Comparison of ENCODE assay signal across 9 cellular contexts in the genomic region with DNA sequence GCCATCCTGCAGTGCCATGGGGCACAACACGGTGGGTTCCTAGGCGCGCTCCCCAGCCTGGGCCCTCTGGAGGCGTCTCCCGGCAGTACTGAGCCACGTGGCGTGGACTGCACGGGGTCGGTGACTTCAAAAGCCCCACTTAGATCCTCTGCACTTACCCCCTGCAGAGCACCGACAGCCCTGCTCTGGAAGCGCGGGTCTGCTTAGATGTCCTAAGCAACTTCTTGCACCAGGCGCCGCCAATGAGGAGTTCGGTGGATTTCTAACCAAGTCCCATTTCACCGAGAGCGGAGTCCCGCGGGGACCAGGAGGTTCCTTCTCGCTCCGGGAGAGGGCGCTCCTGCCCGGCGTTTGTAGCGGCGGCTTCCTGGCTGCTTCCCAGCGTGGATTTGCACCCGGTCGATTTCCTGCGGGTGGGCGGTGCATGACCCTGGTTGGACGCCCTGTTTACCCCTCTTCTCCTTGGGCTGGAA. TPM values are rescaled to one million over a fixed set of nuclear protein-coding genes. Genes with fewer than 3 reads are reported as not detected.
A peak's percentile ranks its signal among the peaks of the same experiment; 100 is the strongest.
DNase-seq lines count a peak whose midpoint lies in the region; ATAC-seq and TF ChIP-seq lines count a peak whose summit lies in the region.
"Had no signal": no experiment of that assay in that cellular context is flagged by ENCODE, and none has a peak within 500 bp of the region (broad histone marks: within the 10 kb centered on the region; RNA-seq: fewer than 3 reads in every experiment).

No MANE protein-coding gene starts in this region.

- no peak overlapping the region for H3K4me3 Mint-ChIP-seq in endothelial cell (ENCODE audit: unreplicated experiment)
- no peak overlapping the region for H3K4me3 Mint-ChIP-seq in nephron progenitor cell
- H3K4me3 Mint-ChIP-seq: stimulated activated memory B cell treated with anti-CD40 and anti-IgM and Interleukin-4, amounts not matched to agents 10 μg/mL and 1 μg/mL and 100 μg/mL, for 72 hours had no signal

- TF ChIP-seq EP300 in Ishikawa (IDR thresholded peaks at IDR 0.05; ENCODE audit: borderline replicate concordance) = no peak

- peak; percentile 32; the same call in 1 of the 2 replicates for TF ChIP-seq RAD21 in Ishikawa (IDR thresholded peaks at IDR 0.05; ENCODE audit: low read depth)

- peak; percentile 47 for DNase-seq in COLO668 (lab: John Stamatoyannopoulos, UW; ENCODE audit: unreplicated experiment)
- peak; percentile 56 for DNase-seq in endothelial cell (ENCODE audit: low spot score)
- no peak for DNase-seq in nephron progenitor cell

- H3K27me3 Mint-ChIP-seq in endothelial cell (ENCODE audit: unreplicated experiment) (peaks cover 5% of the 10 kb centered on the region), nephron progenitor cell (ENCODE audit: low read depth, poor library complexity) (peaks cover 31% of the 10 kb centered on the region)

- H3K27ac Mint-ChIP-seq in endothelial cell (ENCODE audit: unreplicated experiment) (no peak overlapping the region), nephron progenitor cell (no peak overlapping the region)
- H3K27ac Mint-ChIP-seq: stimulated activated memory B cell treated with anti-CD40 and anti-IgM and Interleukin-4, amounts not matched to agents 10 μg/mL and 1 μg/mL and 100 μg/mL, for 72 hours had no signal

- H3K36me3 Mint-ChIP-seq in endothelial cell (ENCODE audit: low read depth, unreplicated experiment) (no peaks in the 10 kb centered on the region), nephron progenitor cell (ENCODE audit: low read depth) (no peaks in the 10 kb centered on the region)
- H3K36me3 Mint-ChIP-seq: stimulated activated memory B cell treated with anti-CD40 and anti-IgM and Interleukin-4, amounts not matched to agents 10 μg/mL and 1 μg/mL and 100 μg/mL, for 72 hours had no signal

- TF ChIP-seq CTCF in endothelial cell (IDR thresholded peaks at IDR 0.05; ENCODE audit: unreplicated experiment) (no peak), nephron progenitor cell (IDR thresholded peaks at IDR 0.05) (peak; percentile 28)

- H3K9me3 Mint-ChIP-seq in endothelial cell (ENCODE audit: unreplicated experiment) = peaks cover 11% of the 10 kb centered on the region
- peaks cover 64% of the 10 kb centered on the region for H3K9me3 Mint-ChIP-seq in nephron progenitor cell

- ATAC-seq in GM21786 (IDR thresholded peaks at IDR 0.05; ENCODE audit: unreplicated experiment) = no peak
- ATAC-seq in GM19452 (IDR thresholded peaks at IDR 0.05; ENCODE audit: unreplicated experiment) = no peak
- no peak for ATAC-seq in HG03378 (IDR thresholded peaks at IDR 0.05; ENCODE audit: unreplicated experiment)
- ATAC-seq in HG03196 (IDR thresholded peaks at IDR 0.05; ENCODE audit: unreplicated experiment) = no peak
- ATAC-seq: stimulated activated memory B cell treated with anti-CD40 and anti-IgM and Interleukin-4, amounts not matched to agents 10 μg/mL and 1 μg/mL and 100 μg/mL, for 72 hours had no signal

- H3K4me1 Mint-ChIP-seq in endothelial cell (ENCODE audit: unreplicated experiment) (no peaks in the 10 kb centered on the region), nephron progenitor cell (no peaks in the 10 kb centered on the region)
- H3K4me1 Mint-ChIP-seq: stimulated activated memory B cell treated with anti-CD40 and anti-IgM and Interleukin-4, amounts not matched to agents 10 μg/mL and 1 μg/mL and 100 μg/mL, for 72 hours had no signal

TF ChIP-seq in Ishikawa, 13 proteins besides CTCF, POLR2A, EP300 and RAD21:
- TF ChIP-seq, protein P1, sequence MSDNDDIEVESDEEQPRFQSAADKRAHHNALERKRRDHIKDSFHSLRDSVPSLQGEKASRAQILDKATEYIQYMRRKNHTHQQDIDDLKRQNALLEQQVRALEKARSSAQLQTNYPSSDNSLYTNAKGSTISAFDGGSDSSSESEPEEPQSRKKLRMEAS (IDR thresholded peaks at IDR 0.05) = no peak
- TF ChIP-seq TEAD4 (IDR thresholded peaks at IDR 0.05) (no peak), TCF12 (IDR thresholded peaks at IDR 0.05; ENCODE audit: low read depth) (no peak), CREB1 (IDR thresholded peaks at IDR 0.05; ENCODE audit: low read depth) (no peak), EGR1 (IDR thresholded peaks at IDR 0.05) (no peak), NFIC (IDR thresholded peaks at IDR 0.05) (no peak), REST (IDR thresholded peaks at IDR 0.05; ENCODE audit: low read depth) (no peak), TAF1 (IDR thresholded peaks at IDR 0.05; ENCODE audit: low read depth) (no peak), FOXM1 (IDR thresholded peaks at IDR 0.05; ENCODE audit: borderline replicate concordance, low read depth) (no peak), YY1 (IDR thresholded peaks at IDR 0.05; ENCODE audit: low read depth) (no peak), ZBTB7A (IDR thresholded peaks at IDR 0.05; ENCODE audit: low read depth) (no peak), USF1 (IDR thresholded peaks at IDR 0.05) (no peak), CEBPB (IDR thresholded peaks at IDR 0.05) (no peak)
TF ChIP-seq in Ishikawa: peak in this region for 0.

RNA-seq across cellular contexts. Expression of gene ZNF845, which starts 25.2 kb away (rescaled TPM):
- 8.6 TPM for total RNA-seq in endothelial cell (ENCODE audit: unreplicated experiment)

RNA-seq across cellular contexts. Expression of gene VN1R4, which starts 40.9 kb away (rescaled TPM):
- total RNA-seq in endothelial cell (ENCODE audit: unreplicated experiment) = not detected

RNA-seq across cellular contexts. Expression of gene VN1R2, which starts 50.3 kb away (rescaled TPM):
- not detected for total RNA-seq in endothelial cell (ENCODE audit: unreplicated experiment)

RNA-seq across cellular contexts. Expression of gene ZNF677, which starts 53.7 kb away (rescaled TPM):
- 32.2 TPM for total RNA-seq in endothelial cell (ENCODE audit: unreplicated experiment)

RNA-seq across cellular contexts. Expression of gene ZNF525, which starts 57.1 kb away (rescaled TPM):
- total RNA-seq in endothelial cell (ENCODE audit: unreplicated experiment) = 8.6 TPM
